ENCODE assay signal across 7 cellular contexts in the genomic region with DNA sequence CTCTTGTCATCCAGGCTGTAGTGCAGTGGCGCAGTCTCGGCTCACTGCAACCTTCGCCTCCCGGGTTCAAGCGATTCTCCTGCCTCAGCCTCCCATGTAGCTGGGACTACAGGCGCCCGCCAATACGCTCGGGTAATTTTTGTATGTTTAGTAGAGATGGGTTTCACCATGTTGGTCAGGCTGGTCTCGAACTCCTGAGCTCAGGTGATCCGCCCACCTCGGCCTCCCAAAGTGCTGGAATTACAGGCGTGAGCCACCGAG. TPM values are rescaled to one million over a fixed set of nuclear protein-coding genes. Genes with fewer than 3 reads are reported as not detected.
DNase-seq lines count a peak whose midpoint lies in the region; ATAC-seq and TF ChIP-seq lines count a peak whose summit lies in the region.
"Not testable (repeated sequence)": the region's sequence is repeated elsewhere in the genome, so short reads cannot be mapped to it uniquely, and the experiment has no call there.

No MANE protein-coding gene starts in this region.

- not testable (repeated sequence) for TF ChIP-seq CTCF in GM12864 (IDR thresholded peaks at IDR 0.05; ENCODE audit: low read depth, low read length, missing control alignments); OCI-LY7 (conservative IDR thresholded peaks at IDR 0.05; ENCODE audit: low read length); choroid plexus epithelial cell (conservative IDR thresholded peaks at IDR 0.05; ENCODE audit: low read depth, low read length); heart left ventricle (IDR thresholded peaks at IDR 0.05)

- peak overlapping the region; percentile 95 to 100 (median 99) for H3K9ac ChIP-seq in skeletal muscle tissue (ENCODE audit: low read depth in 1 of 3, low read length in 3 of 3)

- not testable (repeated sequence) for TF ChIP-seq POLR2A in heart left ventricle (IDR thresholded peaks at IDR 0.05)

- not testable (repeated sequence) for H4K20me1 ChIP-seq in OCI-LY7 (ENCODE audit: insufficient read depth, low read length)

- CTCF ChIA-PET in OCI-LY7 (lab: Charles Lee; ENCODE audit: unreplicated experiment): not testable (repeated sequence)

- TSS peak; percentile 89 for BruUV-seq in OCI-LY7 (replicated peaks; lab: Mats Ljungman, UMichigan)

- intact Hi-C loops in OCI-LY7 (cut with micrococcal nuclease; ENCODE audit: unreplicated experiment): not testable (repeated sequence)
- intact Hi-C loops in activated T-helper 1 cell treated with anti-CD3 and anti-CD28 coated beads, Interleukin-12 subunit alpha, Interleukin-12 subunit beta, Interleukin-2, Interleukin-4 antibody, amounts not matched to agents 30 ng/mL and 10 ng/mL and 1 ng/mL, durations not matched to agents 14 hours and 24 hours and 36 hours (cut with micrococcal nuclease): loop anchor here (10.0 kb wide), 1 partner anchor 1068 kb away; no protein-coding TSS in a partner anchor
- intact Hi-C loops in heart left ventricle (cut with DNase I): loop anchor here in 5 of 10 donors (1.0 to 10.0 kb wide), 3 partner anchors 11 to 138 kb away; a partner anchor contains a TSS

- H3K36me3 Mint-ChIP-seq in activated T-helper 1 cell treated with anti-CD3 and anti-CD28 coated beads, Interleukin-12 subunit alpha, Interleukin-12 subunit beta, Interleukin-2, Interleukin-4 antibody, amounts not matched to agents 30 ng/mL and 10 ng/mL and 1 ng/mL, durations not matched to agents 14 hours and 24 hours and 36 hours (ENCODE audit: low read depth): not testable (repeated sequence)

- H3K4me1 Mint-ChIP-seq in activated T-helper 1 cell treated with anti-CD3 and anti-CD28 coated beads, Interleukin-12 subunit alpha, Interleukin-12 subunit beta, Interleukin-2, Interleukin-4 antibody, amounts not matched to agents 30 ng/mL and 10 ng/mL and 1 ng/mL, durations not matched to agents 14 hours and 24 hours and 36 hours (ENCODE audit: low read depth): peaks cover 22% of the 10 kb centered on the region

- peaks cover 33% of the 10 kb centered on the region for H3K79me2 ChIP-seq in OCI-LY7 (ENCODE audit: insufficient read depth, low read depth, low read length)

- DNase-seq in GM12864 (ENCODE audit: low read depth); OCI-LY7 (ENCODE audit: low spot score); choroid plexus epithelial cell (ENCODE audit: low read depth); heart left ventricle: not testable (repeated sequence)
- peak; percentile 3 for DNase-seq in activated T-helper 1 cell treated with anti-CD3 and anti-CD28 coated beads, Interleukin-12 subunit alpha, Interleukin-12 subunit beta, Interleukin-2, Interleukin-4 antibody, amounts not matched to agents 30 ng/mL and 10 ng/mL and 1 ng/mL, durations not matched to agents 14 hours and 24 hours and 36 hours (ENCODE audit: low spot score)

- not testable (repeated sequence) for H3K27me3 Mint-ChIP-seq in activated T-helper 1 cell treated with anti-CD3 and anti-CD28 coated beads, Interleukin-12 subunit alpha, Interleukin-12 subunit beta, Interleukin-2, Interleukin-4 antibody, amounts not matched to agents 30 ng/mL and 10 ng/mL and 1 ng/mL, durations not matched to agents 14 hours and 24 hours and 36 hours (ENCODE audit: insufficient read depth)

- H3K27ac Mint-ChIP-seq in activated T-helper 1 cell treated with anti-CD3 and anti-CD28 coated beads, Interleukin-12 subunit alpha, Interleukin-12 subunit beta, Interleukin-2, Interleukin-4 antibody, amounts not matched to agents 30 ng/mL and 10 ng/mL and 1 ng/mL, durations not matched to agents 14 hours and 24 hours and 36 hours: peak overlapping the region; percentile 99

- peak overlapping the region; percentile 67 for H3K4me3 ChIP-seq in GM12864 (ENCODE audit: low read depth, low read length)
- H3K4me3 ChIP-seq in OCI-LY7 (ENCODE audit: low read depth, low read length, poor library complexity, severe bottlenecking): peak overlapping the region; percentile 75
- H3K4me3 ChIP-seq in choroid plexus epithelial cell (ENCODE audit: low read depth, low read length): peak overlapping the region; percentile 71
- H3K4me3 ChIP-seq in heart left ventricle: peak overlapping the region; percentile 18 to 96 (median 73)
- H3K4me3 ChIP-seq in muscle layer of duodenum (ENCODE audit: low read depth in 1 of 2, low read length in 2 of 2): peak overlapping the region; percentile 74 to 87
- H3K4me3 ChIP-seq in skeletal muscle tissue (ENCODE audit: low read length in 3 of 3): peak overlapping the region; percentile 77 to 94 (median 92)

- not testable (repeated sequence) for ATAC-seq in heart left ventricle

- H3K27ac ChIP-seq in OCI-LY7 (ENCODE audit: low read depth, low read length, poor library complexity, severe bottlenecking) (peak overlapping the region; percentile 97), heart left ventricle (peak overlapping the region; percentile 94 to 100 (median 100)), muscle layer of duodenum (ENCODE audit: low read length) (peak overlapping the region; percentile 99), skeletal muscle tissue (ENCODE audit: low read depth, low read length) (peak overlapping the region; percentile 100)

- H3K4me1 ChIP-seq in OCI-LY7 (ENCODE audit: insufficient read depth, low read length, poor library complexity, severe bottlenecking) (peaks cover 54% of the 10 kb centered on the region), heart left ventricle (peaks cover 0 to 38% (median 13%) of the 10 kb centered on the region in 12 donors), muscle layer of duodenum (ENCODE audit: control insufficient read depth in 1 of 2, insufficient read depth in 2 of 2, low read length in 2 of 2) (peaks cover 0 to 11% of the 10 kb centered on the region in 2 donors), skeletal muscle tissue (ENCODE audit: control insufficient read depth in 3 of 3, insufficient read depth in 3 of 3, low read length in 3 of 3) (peaks cover 3 to 16% (median 6%) of the 10 kb centered on the region in 3 donors)

- H3K9me2 ChIP-seq in OCI-LY7 (ENCODE audit: insufficient read depth, low read length): not testable (repeated sequence)

- peak overlapping the region; percentile 95 for H3K4me3 Mint-ChIP-seq in activated T-helper 1 cell treated with anti-CD3 and anti-CD28 coated beads, Interleukin-12 subunit alpha, Interleukin-12 subunit beta, Interleukin-2, Interleukin-4 antibody, amounts not matched to agents 30 ng/mL and 10 ng/mL and 1 ng/mL, durations not matched to agents 14 hours and 24 hours and 36 hours

- H3K9me3 Mint-ChIP-seq in activated T-helper 1 cell treated with anti-CD3 and anti-CD28 coated beads, Interleukin-12 subunit alpha, Interleukin-12 subunit beta, Interleukin-2, Interleukin-4 antibody, amounts not matched to agents 30 ng/mL and 10 ng/mL and 1 ng/mL, durations not matched to agents 14 hours and 24 hours and 36 hours: not testable (repeated sequence)

- H2AFZ ChIP-seq in OCI-LY7 (ENCODE audit: low read length): 0 out of 2 replicates have a peak overlapping the region, but pooled peaks have one; percentile 23

- WGBS in heart left ventricle, 4 donors: 79 to 85% (median 83%) methylated on average over 14 of the region's 14 CpGs

- not testable (repeated sequence) for H3K36me3 ChIP-seq in OCI-LY7 (ENCODE audit: insufficient read depth, low read length); heart left ventricle; skeletal muscle tissue (ENCODE audit: control insufficient read depth in 3 of 3, insufficient read depth in 3 of 3, low read length in 3 of 3)
- H3K36me3 ChIP-seq in muscle layer of duodenum (ENCODE audit: control insufficient read depth in 1 of 2, insufficient read depth in 2 of 2, low read length in 2 of 2): peaks cover 0 to 11% of the 10 kb centered on the region in 2 donors

- POLR2A ChIA-PET in OCI-LY7 (lab: Charles Lee): interaction anchor here (0.7 to 2.2 kb wide), 5 partner anchors 9 to 309 kb away, joined by 3 to 6 read pairs (median 3); a partner anchor contains a TSS

- H3K9me3 ChIP-seq in OCI-LY7 (ENCODE audit: low read length); heart left ventricle; muscle layer of duodenum (ENCODE audit: control insufficient read depth in 1 of 2, low read length in 2 of 2); skeletal muscle tissue (ENCODE audit: control insufficient read depth in 3 of 3, low read length in 3 of 3): not testable (repeated sequence)

- not testable (repeated sequence) for H3K27me3 ChIP-seq in heart left ventricle; muscle layer of duodenum (ENCODE audit: low read depth, low read length); skeletal muscle tissue (ENCODE audit: control insufficient read depth in 3 of 3, insufficient read depth in 3 of 3, low read length in 3 of 3)

- H3K4me2 ChIP-seq in OCI-LY7 (ENCODE audit: low read length): peak overlapping the region; percentile 91

RNA-seq across cellular contexts. Expression of a gene that starts 11.1 kb away (rescaled TPM):
- total RNA-seq in OCI-LY7 (2014; rRNA removed; shearing (Covaris generic)): 40.7 and 41.4 TPM in 2 replicates
- 87.1 and 90.3 TPM in 2 replicates for total RNA-seq in OCI-LY7 (2022)
- 81.9 and 87.6 TPM in 2 replicates for total RNA-seq in activated T-helper 1 cell treated with anti-CD3 and anti-CD28 coated beads, Interleukin-12 subunit alpha, Interleukin-12 subunit beta, Interleukin-2, Interleukin-4 antibody, amounts not matched to agents 30 ng/mL and 10 ng/mL and 1 ng/mL, durations not matched to agents 14 hours and 24 hours and 36 hours
- 10 to 100 TPM; 18.3 to 41.5 (median 31.3) TPM for total RNA-seq in heart left ventricle
- polyA plus RNA-seq in heart left ventricle: 10 to 100 TPM; 11.0 to 20.2 TPM
- 21.4 TPM for total RNA-seq in skeletal muscle tissue

RNA-seq across cellular contexts. Expression of a gene that starts 29.0 kb away (rescaled TPM):
- 12.4 and 15.0 TPM in 2 replicates for total RNA-seq in OCI-LY7 (2014; rRNA removed; shearing (Covaris generic))
- 2.4 and 3.4 TPM in 2 replicates for total RNA-seq in OCI-LY7 (2022)
- total RNA-seq in activated T-helper 1 cell treated with anti-CD3 and anti-CD28 coated beads, Interleukin-12 subunit alpha, Interleukin-12 subunit beta, Interleukin-2, Interleukin-4 antibody, amounts not matched to agents 30 ng/mL and 10 ng/mL and 1 ng/mL, durations not matched to agents 14 hours and 24 hours and 36 hours: 1.3 and 1.5 TPM in 2 replicates
- 1 to 10 TPM; 2.0 to 7.5 (median 3.8) TPM for total RNA-seq in heart left ventricle
- 1 to 10 TPM; 6.6 to 9.8 TPM for polyA plus RNA-seq in heart left ventricle
- 4.7 TPM for total RNA-seq in skeletal muscle tissue
